In the genomic region with DNA sequence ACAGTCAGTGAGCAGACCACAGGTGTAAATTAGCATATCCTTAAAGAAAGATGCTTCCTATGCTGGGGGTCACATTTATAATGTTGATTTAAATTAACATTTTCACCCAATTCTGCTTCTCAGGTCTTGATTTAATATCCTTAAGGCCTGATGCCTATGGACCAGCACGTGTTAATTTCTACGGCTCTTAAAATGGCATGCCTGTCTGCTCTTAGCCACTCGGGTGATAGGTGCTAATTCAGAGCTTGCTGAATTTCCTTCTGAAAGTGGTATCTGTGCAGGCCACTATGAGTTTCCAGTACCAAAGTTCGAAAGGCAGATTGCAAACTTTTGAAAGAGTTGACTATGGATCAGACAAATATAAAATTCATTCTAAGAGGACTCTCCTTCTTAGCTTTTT, we compare ENCODE assay signal across 13 cellular contexts.
DNase-seq lines count a peak whose midpoint lies in the region; ATAC-seq and TF ChIP-seq lines count a peak whose summit lies in the region.
"Had no signal": no experiment of that assay in that cellular context is flagged by ENCODE, and none has a peak within 500 bp of the region (broad histone marks: within the 10 kb centered on the region; RNA-seq: fewer than 3 reads in every experiment).

No MANE protein-coding gene starts in this region.

- H3K9me3 ChIP-seq in heart left ventricle (no peaks in the 10 kb centered on the region), HUES48 (ENCODE audit: control insufficient read depth, insufficient read depth, low read length) (no peaks in the 10 kb centered on the region), left ventricle myocardium inferior (replicated peaks) (no peaks in the 10 kb centered on the region)
- H3K9me3 ChIP-seq: BLaER1 treated with 17β-estradiol and CSF1 and Interleukin-3, amounts not matched to agents 10 nM and 100 nM had no signal

- peaks cover 7% of the 10 kb centered on the region for H3K9me3 Mint-ChIP-seq in stimulated activated effector memory CD8-positive, alpha-beta T cell treated with anti-CD3 and anti-CD28 coated beads, Interleukin-12 subunit alpha, Interleukin-12 subunit beta, amount 100 ng/mL, for 72 hours

- H3K56ac ChIP-seq in mesendoderm (ENCODE audit: low read length), result no peak overlapping the region

- H3K23ac ChIP-seq in mesendoderm (ENCODE audit: low read length), result no peak overlapping the region

- no peak overlapping the region for H4K8ac ChIP-seq in mesendoderm (ENCODE audit: low read depth, low read length)

- H3K36me3 Mint-ChIP-seq in stimulated activated effector memory CD8-positive, alpha-beta T cell treated with anti-CD3 and anti-CD28 coated beads, Interleukin-12 subunit alpha, Interleukin-12 subunit beta, amount 100 ng/mL, for 72 hours, result no peaks in the 10 kb centered on the region
- H3K36me3 Mint-ChIP-seq: CD4-positive, CD25-positive, alpha-beta regulatory T cell had no signal

- ATAC-seq in heart left ventricle (peak in 2 of 4 donors; percentile 47 to 68), Right ventricle myocardium inferior (no peak)
- ATAC-seq in stimulated activated effector memory CD8-positive, alpha-beta T cell treated with anti-CD3 and anti-CD28 coated beads, Interleukin-12 subunit alpha, Interleukin-12 subunit beta, amount 100 ng/mL, for 72 hours, result no peak
- ATAC-seq: HCT116, K562 had no signal

- H3K4me3 ChIP-seq in heart left ventricle, result no peak overlapping the region
- H3K4me3 ChIP-seq in HUES48 (ENCODE audit: low read depth, low read length), result peak overlapping the region; percentile 67; the same call in 1 of the 2 replicates
- no peak overlapping the region for H3K4me3 ChIP-seq in left ventricle myocardium inferior
- no peak overlapping the region for H3K4me3 ChIP-seq in mesendoderm (ENCODE audit: low read length)
- H3K4me3 ChIP-seq: BLaER1 treated with 17β-estradiol and CSF1 and Interleukin-3, amounts not matched to agents 10 nM and 100 nM; K562 had no signal

- 51 to 67% (median 55%) methylated on average over 4 of the region's 4 CpGs for WGBS in heart left ventricle, 4 donors
- WGBS in mesendoderm (ENCODE audit: extremely low coverage, insufficient coverage, low lambda C conversion rate), result no CpG with 5 or more reads among the region's 4 CpGs

- no peaks in the 10 kb centered on the region for H3K27me3 ChIP-seq in heart left ventricle
- H3K27me3 ChIP-seq in HUES48 (ENCODE audit: control insufficient read depth, insufficient read depth, low read length), result no peaks in the 10 kb centered on the region
- H3K27me3 ChIP-seq in left ventricle myocardium inferior (ENCODE audit: low read depth), result no peaks in the 10 kb centered on the region
- H3K27me3 ChIP-seq in mesendoderm (ENCODE audit: insufficient read depth, low read length, poor library complexity), result no peaks in the 10 kb centered on the region
- H3K27me3 ChIP-seq: BLaER1 treated with 17β-estradiol and CSF1 and Interleukin-3, amounts not matched to agents 10 nM and 100 nM had no signal

- H2AK5ac ChIP-seq in mesendoderm (ENCODE audit: low read length), result no peak overlapping the region

- no peak overlapping the region for H3K9ac ChIP-seq in HUES48 (ENCODE audit: low read depth, low read length)
- no peak overlapping the region for H3K9ac ChIP-seq in mesendoderm (ENCODE audit: low read length)
- H3K9ac ChIP-seq: BLaER1 treated with 17β-estradiol and CSF1 and Interleukin-3, amounts not matched to agents 10 nM and 100 nM had no signal

- peak overlapping the region; percentile 57 for H2BK15ac ChIP-seq in mesendoderm (replicated peaks; ENCODE audit: low read depth)

- H3K4me1 Mint-ChIP-seq in stimulated activated effector memory CD8-positive, alpha-beta T cell treated with anti-CD3 and anti-CD28 coated beads, Interleukin-12 subunit alpha, Interleukin-12 subunit beta, amount 100 ng/mL, for 72 hours, result no peaks in the 10 kb centered on the region
- H3K4me1 Mint-ChIP-seq: CD4-positive, CD25-positive, alpha-beta regulatory T cell had no signal

- H3K4me2 ChIP-seq in mesendoderm (ENCODE audit: low read length), result no peak overlapping the region

- intact Hi-C loops in heart left ventricle (cut with DNase I) (loop anchor here in 8 of 10 donors (5.0 to 10.0 kb wide), 7 partner anchors 86 to 444 kb away; no protein-coding TSS in a partner anchor), Right ventricle myocardium inferior (cut with DNase I) (loop anchor here (5.0 kb wide), 1 partner anchor 179 kb away; no protein-coding TSS in a partner anchor), left ventricle myocardium inferior (cut with micrococcal nuclease) (no loop called here)

- no peak overlapping the region for H4K5ac ChIP-seq in mesendoderm (ENCODE audit: low read length)

- H3K79me2 ChIP-seq in mesendoderm (ENCODE audit: control insufficient read depth, insufficient read depth, low read length), result no peaks in the 10 kb centered on the region

- no peak overlapping the region for H3K4me3 Mint-ChIP-seq in stimulated activated effector memory CD8-positive, alpha-beta T cell treated with anti-CD3 and anti-CD28 coated beads, Interleukin-12 subunit alpha, Interleukin-12 subunit beta, amount 100 ng/mL, for 72 hours
- H3K4me3 Mint-ChIP-seq: CD4-positive, CD25-positive, alpha-beta regulatory T cell had no signal

- H3K27ac ChIP-seq in heart left ventricle, result peak overlapping the region in 8 of 12 donors; percentile 2 to 77 (median 36)
- peak overlapping the region; percentile 93 for H3K27ac ChIP-seq in HUES48 (ENCODE audit: low read depth, low read length)
- peak overlapping the region; percentile 55 for H3K27ac ChIP-seq in left ventricle myocardium inferior (replicated peaks)
- no peak overlapping the region for H3K27ac ChIP-seq in mesendoderm (ENCODE audit: low read depth, low read length)

- TF ChIP-seq CTCF in heart left ventricle (IDR thresholded peaks at IDR 0.05) (no peak), left ventricle myocardium inferior (IDR thresholded peaks at IDR 0.05; ENCODE audit: borderline replicate concordance) (no peak)

- no peak overlapping the region for H3K27ac Mint-ChIP-seq in stimulated activated effector memory CD8-positive, alpha-beta T cell treated with anti-CD3 and anti-CD28 coated beads, Interleukin-12 subunit alpha, Interleukin-12 subunit beta, amount 100 ng/mL, for 72 hours
- H3K27ac Mint-ChIP-seq: CD4-positive, CD25-positive, alpha-beta regulatory T cell had no signal

- no peaks in the 10 kb centered on the region for H3K36me3 ChIP-seq in heart left ventricle
- no peaks in the 10 kb centered on the region for H3K36me3 ChIP-seq in HUES48 (ENCODE audit: control insufficient read depth, insufficient read depth, low read length)
- H3K36me3 ChIP-seq in left ventricle myocardium inferior, result no peaks in the 10 kb centered on the region
- no peaks in the 10 kb centered on the region for H3K36me3 ChIP-seq in mesendoderm (ENCODE audit: control insufficient read depth, insufficient read depth, low read length)
- H3K36me3 ChIP-seq: BLaER1 treated with 17β-estradiol and CSF1 and Interleukin-3, amounts not matched to agents 10 nM and 100 nM had no signal

- H3K4ac ChIP-seq in mesendoderm (ENCODE audit: low read depth, low read length), result peak overlapping the region; percentile 16

- TF ChIP-seq POLR2A in heart left ventricle (IDR thresholded peaks at IDR 0.05), result no peak

- H3K18ac ChIP-seq in mesendoderm (ENCODE audit: low read length), result no peak overlapping the region

- no peak overlapping the region for H2BK120ac ChIP-seq in mesendoderm (ENCODE audit: low read depth, low read length)

- DNase-seq in heart left ventricle, result no peak
- no peak for DNase-seq in Right ventricle myocardium inferior (ENCODE audit: missing footprints)
- no peak for DNase-seq in left ventricle myocardium inferior
- DNase-seq in mesendoderm, result peak; percentile 8
- DNase-seq in ureter (ENCODE audit: low spot score), result no peak
- no peak for DNase-seq in stimulated activated effector memory CD8-positive, alpha-beta T cell treated with anti-CD3 and anti-CD28 coated beads, Interleukin-12 subunit alpha, Interleukin-12 subunit beta, amount 100 ng/mL, for 72 hours (ENCODE audit: low spot score in 2 of 2)
- DNase-seq in NCI-H1048 (lab: John Stamatoyannopoulos, UW), result no peak
- DNase-seq: ACHN; CD4-positive, CD25-positive, alpha-beta regulatory T cell had no signal

- no peak overlapping the region for H2BK5ac ChIP-seq in mesendoderm (ENCODE audit: low read length)

- H3K4me1 ChIP-seq in heart left ventricle (peaks cover 0 to 28% (median 11%) of the 10 kb centered on the region in 12 donors), HUES48 (ENCODE audit: control insufficient read depth, insufficient read depth, low read length) (peaks cover 82% of the 10 kb centered on the region), left ventricle myocardium inferior (peaks cover 28% of the 10 kb centered on the region), mesendoderm (ENCODE audit: control insufficient read depth, low read depth, low read length) (no peaks in the 10 kb centered on the region)

- H3K79me1 ChIP-seq in mesendoderm (ENCODE audit: low read length), result no peaks in the 10 kb centered on the region
